24 cellular contexts compared by ENCODE assay signal in the genomic region with DNA sequence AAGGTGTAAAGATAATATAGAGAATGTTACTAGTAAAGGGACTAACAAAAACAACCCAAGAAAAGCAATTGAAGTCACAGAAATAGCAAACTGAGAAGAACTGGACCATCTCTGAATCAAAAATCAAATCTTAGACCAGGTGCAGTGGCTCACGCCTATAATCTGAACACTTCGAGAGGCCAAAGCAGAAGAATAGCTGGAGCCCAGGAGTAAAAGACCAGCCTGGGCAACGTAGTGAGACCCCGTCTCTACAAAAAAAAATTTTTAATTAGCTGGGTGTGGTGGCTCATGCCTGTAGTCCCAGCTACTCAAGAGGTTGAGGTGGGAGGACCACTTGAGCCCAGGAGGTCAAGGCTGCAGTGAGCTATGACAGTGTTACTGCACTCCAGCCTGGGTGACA.
"Had no signal": no experiment of that assay in that cellular context is flagged by ENCODE, and none has a peak within 500 bp of the region (broad histone marks: within the 10 kb centered on the region; RNA-seq: fewer than 3 reads in every experiment).

No MANE protein-coding gene starts in this region.

- H3K4me1 ChIP-seq: colonic mucosa, esophagus squamous epithelium, foreskin keratinocyte, gastrocnemius medialis, heart left ventricle had no signal

- H3K27me3 ChIP-seq: colonic mucosa, dorsolateral prefrontal cortex, esophagus muscularis mucosa, gastroesophageal sphincter had no signal

- H3K27ac ChIP-seq: colonic mucosa, coronary artery, dorsolateral prefrontal cortex, epithelial cell of prostate, esophagus muscularis mucosa, esophagus squamous epithelium, foreskin keratinocyte, gastrocnemius medialis, gastroesophageal sphincter, heart left ventricle, heart right ventricle had no signal

- ATAC-seq: effector memory CD8-positive, alpha-beta T cell; esophagus mucosa; gastrocnemius medialis; gastroesophageal sphincter; heart left ventricle; heart right ventricle had no signal

- H3K4me3 ChIP-seq: colonic mucosa, coronary artery, dorsolateral prefrontal cortex, esophagus muscularis mucosa, esophagus squamous epithelium, gastrocnemius medialis, gastroesophageal sphincter, heart left ventricle, heart right ventricle had no signal

- H3K27ac Mint-ChIP-seq: dendritic cell treated with granulocyte-macrophage colony-stimulating factor and Interleukin-4, amounts not matched to agents 40 ng/mL and 50 ng/mL, for 4 days; effector memory CD8-positive, alpha-beta T cell; endodermal cell had no signal

- H3K4me3 Mint-ChIP-seq: dendritic cell treated with granulocyte-macrophage colony-stimulating factor and Interleukin-4, amounts not matched to agents 40 ng/mL and 50 ng/mL, for 4 days; effector memory CD8-positive, alpha-beta T cell; endodermal cell had no signal

- H3K9me3 ChIP-seq: colonic mucosa, esophagus muscularis mucosa, esophagus squamous epithelium, gastrocnemius medialis, gastroesophageal sphincter, heart left ventricle, heart right ventricle had no signal

- H3K36me3 ChIP-seq: colonic mucosa, esophagus muscularis mucosa, esophagus squamous epithelium, gastrocnemius medialis, gastroesophageal sphincter, heart left ventricle, heart right ventricle had no signal

- DNase-seq: colonic mucosa; cortex of kidney; dermis blood vessel endothelial cell; dorsolateral prefrontal cortex; effector CD4-positive, alpha-beta T cell; effector CD8-positive, alpha-beta T cell; effector memory CD4-positive, alpha-beta T cell; effector memory CD8-positive, alpha-beta T cell; erythroblast; esophagus squamous epithelium; foreskin fibroblast; foreskin melanocyte; gastrocnemius medialis; head of caudate nucleus; heart left ventricle; heart right ventricle had no signal

- H3K9me3 Mint-ChIP-seq: dendritic cell treated with granulocyte-macrophage colony-stimulating factor and Interleukin-4, amounts not matched to agents 40 ng/mL and 50 ng/mL, for 4 days; effector memory CD8-positive, alpha-beta T cell; endodermal cell had no signal
